ENCODE assay signal across 12 cellular contexts in genomic region chr17:39920218-39921210, GRCh38. TPM values are rescaled to one million over a fixed set of nuclear protein-coding genes. Genes with fewer than 3 reads are reported as not detected.
DNase-seq lines count a peak whose midpoint lies in the region; FAIRE-seq and TF ChIP-seq lines count a peak whose summit lies in the region.
"Had no signal": no experiment of that assay in that cellular context is flagged by ENCODE, and none has a peak within 500 bp of the region (broad histone marks: within the 10 kb centered on the region; RNA-seq: fewer than 3 reads in every experiment).

No MANE protein-coding gene starts in this region.

- no peak overlapping the region for H2AFZ ChIP-seq in OCI-LY3 (ENCODE audit: low read depth, low read length)

- peak overlapping the region; percentile 68 for H3K27ac ChIP-seq in OCI-LY3 (ENCODE audit: low read length)

- no peaks in the 10 kb centered on the region for H3K27me3 ChIP-seq in BE2C
- no peaks in the 10 kb centered on the region for H3K27me3 ChIP-seq in OCI-LY3 (ENCODE audit: low read depth, low read length)

- peak overlapping the region; percentile 41; the same call in 1 of the 2 replicates for H3K9ac ChIP-seq in OCI-LY3 (ENCODE audit: low read length)

- no peaks in the 10 kb centered on the region for H3K9me3 ChIP-seq in BE2C
- no peaks in the 10 kb centered on the region for H3K9me3 ChIP-seq in OCI-LY3 (ENCODE audit: insufficient read depth, low read length)

- H3K4me2 ChIP-seq in OCI-LY3 (ENCODE audit: low read length) = peak overlapping the region; percentile 60

- peaks cover 7% of the 10 kb centered on the region; the same call in 1 of the 2 replicates for H4K20me1 ChIP-seq in OCI-LY3 (ENCODE audit: insufficient read depth, low read length)

- no peak for TF ChIP-seq CTCF in BE2C (IDR thresholded peaks at IDR 0.05; ENCODE audit: low read depth, low read length)
- no peak for TF ChIP-seq CTCF in OCI-LY3 (IDR thresholded peaks at IDR 0.05; ENCODE audit: low read depth, low read length)
- TF ChIP-seq CTCF in nephron progenitor cell (IDR thresholded peaks at IDR 0.05) = no peak

- H3K36me3 ChIP-seq in BE2C (peaks cover 18% of the 10 kb centered on the region), OCI-LY3 (replicated peaks; ENCODE audit: low read depth, low read length) (peaks cover 35% of the 10 kb centered on the region)

- H3K27ac Mint-ChIP-seq in activated T-helper 1 cell treated with anti-CD3 and anti-CD28 coated beads, Interleukin-12 subunit alpha, Interleukin-12 subunit beta, Interleukin-2, Interleukin-4 antibody, amounts not matched to agents 30 ng/mL and 10 ng/mL and 1 ng/mL, durations not matched to agents 14 hours and 24 hours and 36 hours = peak overlapping the region; percentile 91
- peak overlapping the region; percentile 79 for H3K27ac Mint-ChIP-seq in nephron progenitor cell

- H3K4me3 Mint-ChIP-seq in activated T-helper 1 cell treated with anti-CD3 and anti-CD28 coated beads, Interleukin-12 subunit alpha, Interleukin-12 subunit beta, Interleukin-2, Interleukin-4 antibody, amounts not matched to agents 30 ng/mL and 10 ng/mL and 1 ng/mL, durations not matched to agents 14 hours and 24 hours and 36 hours = peak overlapping the region; percentile 60
- H3K4me3 Mint-ChIP-seq in nephron progenitor cell = no peak overlapping the region

- intact Hi-C loops in activated T-helper 1 cell treated with anti-CD3 and anti-CD28 coated beads, Interleukin-12 subunit alpha, Interleukin-12 subunit beta, Interleukin-2, Interleukin-4 antibody, amounts not matched to agents 30 ng/mL and 10 ng/mL and 1 ng/mL, durations not matched to agents 14 hours and 24 hours and 36 hours (cut with micrococcal nuclease) = no loop called here

- peaks cover 11% of the 10 kb centered on the region for H3K79me2 ChIP-seq in OCI-LY3 (ENCODE audit: low read length)

- no peaks in the 10 kb centered on the region for H3K27me3 Mint-ChIP-seq in activated T-helper 1 cell treated with anti-CD3 and anti-CD28 coated beads, Interleukin-12 subunit alpha, Interleukin-12 subunit beta, Interleukin-2, Interleukin-4 antibody, amounts not matched to agents 30 ng/mL and 10 ng/mL and 1 ng/mL, durations not matched to agents 14 hours and 24 hours and 36 hours (ENCODE audit: insufficient read depth)
- peaks cover 8% of the 10 kb centered on the region for H3K27me3 Mint-ChIP-seq in nephron progenitor cell (ENCODE audit: low read depth, poor library complexity)

- H3K4me3 ChIP-seq in BE2C (ENCODE audit: low read depth, low read length) (no peak overlapping the region), OCI-LY3 (ENCODE audit: low read length) (peak overlapping the region; percentile 27)

- H3K4me1 ChIP-seq in BE2C = peaks cover 12% of the 10 kb centered on the region
- H3K4me1 ChIP-seq in OCI-LY3 (ENCODE audit: low read length) = peaks cover 44% of the 10 kb centered on the region

- peaks cover 87% of the 10 kb centered on the region for H3K4me1 Mint-ChIP-seq in activated T-helper 1 cell treated with anti-CD3 and anti-CD28 coated beads, Interleukin-12 subunit alpha, Interleukin-12 subunit beta, Interleukin-2, Interleukin-4 antibody, amounts not matched to agents 30 ng/mL and 10 ng/mL and 1 ng/mL, durations not matched to agents 14 hours and 24 hours and 36 hours (ENCODE audit: low read depth)
- H3K4me1 Mint-ChIP-seq in nephron progenitor cell = peaks cover 58% of the 10 kb centered on the region

- no peaks in the 10 kb centered on the region for H3K9me3 Mint-ChIP-seq in activated T-helper 1 cell treated with anti-CD3 and anti-CD28 coated beads, Interleukin-12 subunit alpha, Interleukin-12 subunit beta, Interleukin-2, Interleukin-4 antibody, amounts not matched to agents 30 ng/mL and 10 ng/mL and 1 ng/mL, durations not matched to agents 14 hours and 24 hours and 36 hours
- H3K9me3 Mint-ChIP-seq in nephron progenitor cell = no peaks in the 10 kb centered on the region

- peak; percentile 23 for DNase-seq in BE2C
- peak; percentile 40 for DNase-seq in activated T-helper 1 cell treated with anti-CD3 and anti-CD28 coated beads, Interleukin-12 subunit alpha, Interleukin-12 subunit beta, Interleukin-2, Interleukin-4 antibody, amounts not matched to agents 30 ng/mL and 10 ng/mL and 1 ng/mL, durations not matched to agents 14 hours and 24 hours and 36 hours (ENCODE audit: low spot score)
- peak; percentile 22 for DNase-seq in nephron progenitor cell
- DNase-seq in GM19238 (ENCODE audit: insufficient read length, low spot score) = no peak
- DNase-seq in RCC 7860 (ENCODE audit: low spot score) = no peak
- DNase-seq in SIG-M5 treated with dmso at 0.1 percent for 504 hours (lab: John Stamatoyannopoulos, UW; ENCODE audit: unreplicated experiment) = no peak
- no peak for DNase-seq in SKM-1 (lab: John Stamatoyannopoulos, UW; ENCODE audit: unreplicated experiment)

- peaks cover 55% of the 10 kb centered on the region for H3K36me3 Mint-ChIP-seq in activated T-helper 1 cell treated with anti-CD3 and anti-CD28 coated beads, Interleukin-12 subunit alpha, Interleukin-12 subunit beta, Interleukin-2, Interleukin-4 antibody, amounts not matched to agents 30 ng/mL and 10 ng/mL and 1 ng/mL, durations not matched to agents 14 hours and 24 hours and 36 hours (ENCODE audit: low read depth)
- H3K36me3 Mint-ChIP-seq in nephron progenitor cell (ENCODE audit: low read depth) = peaks cover 42% of the 10 kb centered on the region

- no peak for FAIRE-seq in RCC 7860 (lab: Jason Lieb, UNC)
- FAIRE-seq: bronchial epithelial cell, H1 had no signal

RNA-seq across cellular contexts. Expression of gene GSDMB, which starts 2.1 kb away (rescaled TPM):
- polyA plus RNA-seq in BE2C (2012; ENCODE audit: insufficient read depth, insufficient read length, low read depth) = 3.9 TPM
- total RNA-seq in activated T-helper 1 cell treated with anti-CD3 and anti-CD28 coated beads, Interleukin-12 subunit alpha, Interleukin-12 subunit beta, Interleukin-2, Interleukin-4 antibody, amounts not matched to agents 30 ng/mL and 10 ng/mL and 1 ng/mL, durations not matched to agents 14 hours and 24 hours and 36 hours = 23.8 and 27.4 TPM in 2 replicates

RNA-seq across cellular contexts. Expression of gene ORMDL3, which starts 6.9 kb away (rescaled TPM):
- 63.1 TPM for polyA plus RNA-seq in BE2C (2012; ENCODE audit: insufficient read depth, insufficient read length, low read depth)
- 70.8 and 77.4 TPM in 2 replicates for total RNA-seq in activated T-helper 1 cell treated with anti-CD3 and anti-CD28 coated beads, Interleukin-12 subunit alpha, Interleukin-12 subunit beta, Interleukin-2, Interleukin-4 antibody, amounts not matched to agents 30 ng/mL and 10 ng/mL and 1 ng/mL, durations not matched to agents 14 hours and 24 hours and 36 hours

RNA-seq across cellular contexts. Expression of gene LRRC3C, which starts 7.0 kb away (rescaled TPM):
- polyA plus RNA-seq in BE2C (2012; ENCODE audit: insufficient read depth, insufficient read length, low read depth) = not detected
- total RNA-seq in activated T-helper 1 cell treated with anti-CD3 and anti-CD28 coated beads, Interleukin-12 subunit alpha, Interleukin-12 subunit beta, Interleukin-2, Interleukin-4 antibody, amounts not matched to agents 30 ng/mL and 10 ng/mL and 1 ng/mL, durations not matched to agents 14 hours and 24 hours and 36 hours = not detected in 2 replicates
- total RNA-seq: bronchial epithelial cell; glomerular endothelial cell; H1; T-helper 2 cell treated with Interferon-gamma antibody and Interleukin-4, amounts not matched to agents 100 ng/mL and 5 ng/mL, for 36 hours had no signal
- polyA plus RNA-seq: H1 had no signal

RNA-seq across cellular contexts. Expression of gene GSDMA, which starts 42.3 kb away (rescaled TPM):
- not detected for polyA plus RNA-seq in BE2C (2012; ENCODE audit: insufficient read depth, insufficient read length, low read depth)
- total RNA-seq in activated T-helper 1 cell treated with anti-CD3 and anti-CD28 coated beads, Interleukin-12 subunit alpha, Interleukin-12 subunit beta, Interleukin-2, Interleukin-4 antibody, amounts not matched to agents 30 ng/mL and 10 ng/mL and 1 ng/mL, durations not matched to agents 14 hours and 24 hours and 36 hours = 0.42 and 0.73 TPM in 2 replicates
- total RNA-seq: glomerular endothelial cell, H1 had no signal

RNA-seq across cellular contexts. Expression of gene ZPBP2, which starts 52.5 kb away (rescaled TPM):
- not detected for polyA plus RNA-seq in BE2C (2012; ENCODE audit: insufficient read depth, insufficient read length, low read depth)
- 0.37 TPM in 1 of 2 replicates, not detected in the other for total RNA-seq in activated T-helper 1 cell treated with anti-CD3 and anti-CD28 coated beads, Interleukin-12 subunit alpha, Interleukin-12 subunit beta, Interleukin-2, Interleukin-4 antibody, amounts not matched to agents 30 ng/mL and 10 ng/mL and 1 ng/mL, durations not matched to agents 14 hours and 24 hours and 36 hours
- total RNA-seq: bronchial epithelial cell; glomerular endothelial cell; H1; T-helper 2 cell treated with Interferon-gamma antibody and Interleukin-4, amounts not matched to agents 100 ng/mL and 5 ng/mL, for 36 hours had no signal
- polyA plus RNA-seq: H1 had no signal

Comparison
In these comparisons a context has a peak if more than half of its experiments do, and no peak if none do; other contexts are left out.
1. DNase-seq: peak in BE2C (single experiment), activated T-helper 1 cell treated with anti-CD3 and anti-CD28 coated beads, Interleukin-12 subunit alpha, Interleukin-12 subunit beta, Interleukin-2, Interleukin-4 antibody, amounts not matched to agents 30 ng/mL and 10 ng/mL and 1 ng/mL, durations not matched to agents 14 hours and 24 hours and 36 hours (single experiment) and nephron progenitor cell (single experiment); none in GM19238 (single experiment), RCC 7860 (single experiment), SIG-M5 treated with dmso at 0.1 percent for 504 hours (single experiment) and SKM-1 (single experiment).